ENCODE assay signal across 16 cellular contexts in genomic region chr2:12769492-12770105, GRCh38. TPM values are rescaled to one million over a fixed set of nuclear protein-coding genes. Genes with fewer than 3 reads are reported as not detected.
DNase-seq lines count a peak whose midpoint lies in the region; ATAC-seq and TF ChIP-seq lines count a peak whose summit lies in the region.
"Had no signal": no experiment of that assay in that cellular context is flagged by ENCODE, and none has a peak within 500 bp of the region (broad histone marks: within the 10 kb centered on the region; RNA-seq: fewer than 3 reads in every experiment).

No MANE protein-coding gene starts in this region.

- no peak overlapping the region for H4K8ac ChIP-seq in IMR-90 (ENCODE audit: low read depth in 2 of 2, low read length in 2 of 2)

- POLR2A ChIA-PET in IMR-90 (lab: Charles Lee; ENCODE audit: unreplicated experiment): no interaction called here

- H4K20me1 ChIP-seq in IMR-90 (ENCODE audit: insufficient read depth, low read length): no peaks in the 10 kb centered on the region

- H3K9me3 ChIP-seq in IMR-90 (ENCODE audit: control insufficient read depth, insufficient read depth, low read length) (no peaks in the 10 kb centered on the region; the same call in 1 of the 2 replicates), left lung (no peaks in the 10 kb centered on the region)
- H3K9me3 ChIP-seq: upper lobe of left lung had no signal

- H3K4me1 ChIP-seq in IMR-90 (ENCODE audit: control insufficient read depth, insufficient read depth, low read length) (peaks cover 12% of the 10 kb centered on the region), left lung (no peaks in the 10 kb centered on the region)
- H3K4me1 ChIP-seq: upper lobe of left lung had no signal

- no peak overlapping the region for H2AK5ac ChIP-seq in IMR-90 (ENCODE audit: low read depth, low read length)

- H3K36me3 ChIP-seq in IMR-90 (ENCODE audit: control insufficient read depth, insufficient read depth, low read length) (no peaks in the 10 kb centered on the region), left lung (no peaks in the 10 kb centered on the region)
- H3K36me3 ChIP-seq: SJCRH30, upper lobe of left lung had no signal

- TF ChIP-seq POLR2A in IMR-90 (IDR thresholded peaks at IDR 0.05; ENCODE audit: low read depth, low read length): no peak

- no peak overlapping the region for H3K18ac ChIP-seq in IMR-90 (ENCODE audit: low read depth, low read length)

- H2AFZ ChIP-seq in IMR-90 (replicated peaks; ENCODE audit: low read length, poor library complexity): peak overlapping the region; percentile 6

- no peak overlapping the region for H3K56ac ChIP-seq in IMR-90 (ENCODE audit: extremely low read depth, insufficient read depth, low read length)

- CTCF ChIA-PET in IMR-90 (lab: Yijun Ruan, JAX): no interaction called here

- no peak overlapping the region for H3K4ac ChIP-seq in IMR-90 (ENCODE audit: low read depth, low read length)

- H2BK120ac ChIP-seq in IMR-90 (ENCODE audit: low read depth, low read length): no peak overlapping the region

- H3K14ac ChIP-seq in IMR-90 (replicated peaks; ENCODE audit: low read depth, low read length): no peak overlapping the region

- no peak overlapping the region for H4K5ac ChIP-seq in IMR-90 (ENCODE audit: low read depth, low read length)

- WGBS in IMR-90 (ENCODE audit: extremely low coverage in 2 of 2, insufficient read length in 1 of 2), 2 experiments: 100% methylated on average over 2 of the region's 9 CpGs; no CpG with 5 or more reads in 1 of the 2 experiments

- TF ChIP-seq RAD21 in IMR-90 (IDR thresholded peaks at IDR 0.05; ENCODE audit: low read length): no peak

- no peak overlapping the region for H2BK5ac ChIP-seq in IMR-90 (ENCODE audit: low read depth, low read length, poor library complexity, severe bottlenecking)

- H3K27ac ChIP-seq in IMR-90 (ENCODE audit: insufficient read depth, low read length) (no peak overlapping the region), dorsolateral prefrontal cortex (no peak overlapping the region), left lung (no peak overlapping the region)
- H3K27ac ChIP-seq: SJCRH30, upper lobe of left lung had no signal

- no peak overlapping the region for H2AK9ac ChIP-seq in IMR-90 (replicated peaks; ENCODE audit: low read depth, low read length, poor library complexity)

- no peak overlapping the region for H2BK20ac ChIP-seq in IMR-90 (ENCODE audit: low read depth, low read length)

- no peak overlapping the region for H2BK15ac ChIP-seq in IMR-90 (ENCODE audit: low read depth, low read length)

- H3K9ac ChIP-seq in IMR-90 (ENCODE audit: low read depth, low read length): no peak overlapping the region

- DNase-seq in AG10803 (ENCODE audit: low read depth) (peak; percentile 61), IMR-90 (peak; percentile 24), dorsolateral prefrontal cortex (peak in 8 of 10 donors; percentile 30 to 73 (median 68)), left lung (peak in 1 of 2 donors; percentile 71), iPS-NIHi11 (ENCODE audit: low spot score) (no peak), head of caudate nucleus (no peak), NCI-H774 (lab: John Stamatoyannopoulos, UW) (no peak)
- DNase-seq: activated CD4-positive, alpha-beta T cell treated with anti-CD3 and anti-CD28 coated beads, Interleukin-2, amount 50 U/mL, for 4 hours; activated T-cell treated with anti-CD3 and anti-CD28 coated beads, Interleukin-2, amount 50 U/mL, for 4 hours; hippocampal formation; naive thymus-derived CD8-positive, alpha-beta T cell; NCI-H1048; SJCRH30; stimulated activated CD4-positive, alpha-beta T cell treated with anti-CD3 and anti-CD28 coated beads, Interleukin-4, amount 100 ng/mL, for 24 hours had no signal

- no peak overlapping the region for H3K23ac ChIP-seq in IMR-90 (ENCODE audit: low read depth, low read length)

- H4K91ac ChIP-seq in IMR-90 (ENCODE audit: insufficient read depth, low read depth, low read length): no peak overlapping the region

- no TSS peak for BruUV-seq in IMR-90 (replicated peaks; lab: Mats Ljungman, UMichigan)

- dilution Hi-C loops in IMR-90 (cut with HindIII; ENCODE audit: low sequenced_read_pairs, unreplicated experiment): no loop called here

- no peaks in the 10 kb centered on the region for H3K79me1 ChIP-seq in IMR-90 (ENCODE audit: low read depth in 1 of 2, low read length in 2 of 2)

- intact Hi-C loops in IMR-90 (cut with micrococcal nuclease) (loop anchor here (5.0 kb wide), 1 partner anchor 33 kb away; no protein-coding TSS in a partner anchor), dorsolateral prefrontal cortex (cut with DNase I) (no loop called here), left lung (cut with DNase I) (no loop called here), head of caudate nucleus (cut with DNase I) (no loop called here)

- no peaks in the 10 kb centered on the region; the same call in none of the 2 replicates for H3K9me1 ChIP-seq in IMR-90 (ENCODE audit: insufficient read depth, low read length)

- no peak overlapping the region for H3K4me2 ChIP-seq in IMR-90 (ENCODE audit: low read depth, low read length)

- H3K27me3 ChIP-seq in IMR-90 (ENCODE audit: control insufficient read depth, insufficient read depth, low read length) (no peaks in the 10 kb centered on the region), dorsolateral prefrontal cortex (peaks cover 0 to 13% (median 0%) of the 10 kb centered on the region in 45 donors), left lung (no peaks in the 10 kb centered on the region)
- H3K27me3 ChIP-seq: SJCRH30, upper lobe of left lung had no signal

- TF ChIP-seq CTCF in AG10803 (conservative IDR thresholded peaks at IDR 0.05; ENCODE audit: low read length) (no peak), IMR-90 (conservative IDR thresholded peaks at IDR 0.05; ENCODE audit: low read depth, low read length) (no peak), dorsolateral prefrontal cortex (IDR thresholded peaks at IDR 0.05 in 54 of 56, conservative IDR thresholded peaks at IDR 0.05 in 2 of 56; ENCODE audit: low read depth in 1 of 56, partially characterized antibody in 56 of 56) (no peak), left lung (IDR thresholded peaks at IDR 0.05) (no peak)

- ATAC-seq in IMR-90 (ENCODE audit: low read depth) (no peak), left lung (peak; percentile 67), HG02642 (IDR thresholded peaks at IDR 0.05; ENCODE audit: poor library complexity, unreplicated experiment) (no peak)
- ATAC-seq: activated T-cell treated with anti-CD3 and anti-CD28 coated beads, Interleukin-2, amount 50 U/mL, for 4 hours; naive thymus-derived CD8-positive, alpha-beta T cell had no signal

- in situ Hi-C loops in IMR-90 (cut with MboI; ENCODE audit: low sequenced_read_pairs): no loop called here

- H3K4me3 ChIP-seq in AG10803 (ENCODE audit: low read length) (no peak overlapping the region), IMR-90 (ENCODE audit: insufficient read depth, low read depth, low read length) (no peak overlapping the region), dorsolateral prefrontal cortex (no peak overlapping the region), left lung (no peak overlapping the region)
- H3K4me3 ChIP-seq: SJCRH30, upper lobe of left lung had no signal

TF ChIP-seq in IMR-90, 13 proteins besides CTCF, POLR2A, EP300 and RAD21:
- peak; percentile 50 for TF ChIP-seq CEBPB (IDR thresholded peaks at IDR 0.05; ENCODE audit: low read depth, low read length)
- no peak for TF ChIP-seq FOS (IDR thresholded peaks at IDR 0.05; ENCODE audit: low read depth, low read length)

RNA-seq across cellular contexts. Expression of gene TRIB2, which starts 52.9 kb away (rescaled TPM):
- total RNA-seq in IMR-90 (2012; rRNA removed) (12.7 and 16.1 TPM in 2 replicates), dorsolateral prefrontal cortex (10 to 100 TPM; 21.5 to 86.6 (median 38.2) TPM), left lung (10 to 100 TPM; 36.4 to 39.7 TPM)
- 10.7 and 12.0 TPM in 2 replicates for polyA plus RNA-seq in IMR-90 (2012; rRNA removed)
- polyA plus RNA-seq in IMR-90 (2012; cell fraction: cytosol; rRNA removed): 8.4 and 17.9 TPM in 2 replicates
- polyA plus RNA-seq in IMR-90 (2012; cell fraction: nucleus; rRNA removed; ENCODE audit: low replicate concordance): 30.1 and 46.8 TPM in 2 replicates

Comparison
In these comparisons a context has a peak if more than half of its experiments do, and no peak if none do; other contexts are left out.
1. DNase-seq: peak in AG10803 (single experiment), IMR-90 (single experiment) and dorsolateral prefrontal cortex (8 of 10); none in iPS-NIHi11 (single experiment), head of caudate nucleus (0 of 42) and NCI-H774 (single experiment).